ENCODE assay signal across 8 cellular contexts in the genomic region with DNA sequence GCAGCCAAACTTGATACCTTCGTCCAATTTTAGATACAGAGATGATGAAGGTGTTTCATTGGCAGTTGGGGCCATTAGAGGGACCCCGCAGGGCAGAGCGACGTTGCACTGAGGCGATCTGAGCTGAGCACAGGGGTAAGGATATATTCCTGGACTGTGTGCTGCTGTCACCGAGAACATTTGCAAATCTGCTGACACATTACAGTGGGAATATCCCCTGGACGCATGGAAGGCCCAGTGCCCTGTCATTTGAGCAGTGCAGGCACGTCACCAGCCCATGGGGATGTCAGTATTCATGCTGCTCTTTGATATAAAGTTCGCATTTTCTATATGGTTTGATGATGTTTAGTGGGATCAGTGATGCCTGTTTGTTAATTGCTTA. TPM values are rescaled to one million over a fixed set of nuclear protein-coding genes. Genes with fewer than 3 reads are reported as not detected.
DNase-seq lines count a peak whose midpoint lies in the region; ATAC-seq and TF ChIP-seq lines count a peak whose summit lies in the region.

No MANE protein-coding gene starts in this region.

- H3K27ac ChIP-seq in right atrium auricular region (no peak overlapping the region), aorta (ENCODE audit: low read depth in 1 of 2, low read length in 2 of 2) (no peak overlapping the region)

- no peak for TF ChIP-seq CTCF in right atrium auricular region (IDR thresholded peaks at IDR 0.05)

- H3K27me3 Mint-ChIP-seq in immature natural killer cell (ENCODE audit: low read depth in 3 of 3), result peaks cover 0 to 5% (median 4%) of the 10 kb centered on the region in 3 donors

- H3K27me3 ChIP-seq in right atrium auricular region, result no peaks in the 10 kb centered on the region
- no peaks in the 10 kb centered on the region for H3K27me3 ChIP-seq in aorta (ENCODE audit: control insufficient read depth in 1 of 2, insufficient read depth in 2 of 2, low read length in 1 of 2)

- H3K9me3 ChIP-seq in right atrium auricular region (no peaks in the 10 kb centered on the region), aorta (ENCODE audit: control insufficient read depth, low read length) (no peaks in the 10 kb centered on the region)

- DNase-seq in Right ventricle myocardium superior (no peak), right atrium auricular region (ENCODE audit: low spot score) (no peak), immature natural killer cell (no peak), aorta (peak in 1 of 2 donors; percentile 51), NCI-H510A treated with DMSO at 0.1 percent for 48 hours (lab: John Stamatoyannopoulos, UW) (no peak), T-helper 9 cell (no peak), occipital lobe (lab: John Stamatoyannopoulos, UW) (no peak)

- WGBS in aorta, 2 donors, result 11 to 15% methylated on average over 9 of the region's 9 CpGs

- H3K4me3 ChIP-seq in right atrium auricular region (peak overlapping the region in 1 of 2 donors; percentile 34), aorta (ENCODE audit: low read length in 2 of 2) (peak overlapping the region in 1 of 2 donors; percentile 36)

- intact Hi-C loops in Right ventricle myocardium superior (cut with DNase I), result loop anchor here (5.0 kb wide), 3 partner anchors 889 to 1644 kb away; a partner anchor contains a TSS
- intact Hi-C loops in aorta (cut with DNase I), result loop anchor here (5.0 to 10.0 kb wide), 5 partner anchors 394 to 1639 kb away; a partner anchor contains a TSS

- H3K36me3 ChIP-seq in right atrium auricular region, result no peaks in the 10 kb centered on the region
- no peaks in the 10 kb centered on the region for H3K36me3 ChIP-seq in aorta (ENCODE audit: control insufficient read depth in 1 of 2, insufficient read depth in 2 of 2, low read length in 1 of 2)

- peak overlapping the region in 4 of 6 donors; percentile 13 to 65 (median 30) for H3K27ac Mint-ChIP-seq in immature natural killer cell

- no peaks in the 10 kb centered on the region for H3K9me3 Mint-ChIP-seq in immature natural killer cell

- peak overlapping the region in 3 of 5 donors; percentile 29 to 51 (median 42) for H3K4me3 Mint-ChIP-seq in immature natural killer cell

- H3K4me1 ChIP-seq in right atrium auricular region, result peaks cover 0 to 10% of the 10 kb centered on the region in 2 donors
- no peaks in the 10 kb centered on the region for H3K4me1 ChIP-seq in aorta (ENCODE audit: control insufficient read depth in 1 of 2, insufficient read depth in 2 of 2, low read length in 2 of 2)

- peaks cover 0 to 3% (median 0%) of the 10 kb centered on the region in 3 donors for H3K36me3 Mint-ChIP-seq in immature natural killer cell

- peaks cover 6 to 9% of the 10 kb centered on the region in 2 donors for H3K4me1 Mint-ChIP-seq in immature natural killer cell

- ATAC-seq in Right ventricle myocardium superior (ENCODE audit: poor library complexity), result peak; percentile 65
- peak; percentile 73 for ATAC-seq in SK-N-SH treated with all-trans-retinoic acid at 6 μM for 48 hours
- peak; percentile 67 for ATAC-seq in aorta (ENCODE audit: low FRiP score)

TF ChIP-seq in SK-N-SH treated with all-trans-retinoic acid at 6 μM for 48 hours, 23 proteins besides CTCF, POLR2A, EP300 and RAD21:
- TF ChIP-seq CSDC2 (CRISPR knock-in tag; IDR thresholded peaks at IDR 0.05), result no peak
- TF ChIP-seq ESRRG (CRISPR knock-in tag; IDR thresholded peaks at IDR 0.05), result no peak
- TF ChIP-seq RARB (CRISPR knock-in tag; IDR thresholded peaks at IDR 0.05), result no peak
- TF ChIP-seq PPARA (CRISPR knock-in tag; IDR thresholded peaks at IDR 0.05; ENCODE audit: borderline replicate concordance), result no peak
- TF ChIP-seq, protein P1, sequence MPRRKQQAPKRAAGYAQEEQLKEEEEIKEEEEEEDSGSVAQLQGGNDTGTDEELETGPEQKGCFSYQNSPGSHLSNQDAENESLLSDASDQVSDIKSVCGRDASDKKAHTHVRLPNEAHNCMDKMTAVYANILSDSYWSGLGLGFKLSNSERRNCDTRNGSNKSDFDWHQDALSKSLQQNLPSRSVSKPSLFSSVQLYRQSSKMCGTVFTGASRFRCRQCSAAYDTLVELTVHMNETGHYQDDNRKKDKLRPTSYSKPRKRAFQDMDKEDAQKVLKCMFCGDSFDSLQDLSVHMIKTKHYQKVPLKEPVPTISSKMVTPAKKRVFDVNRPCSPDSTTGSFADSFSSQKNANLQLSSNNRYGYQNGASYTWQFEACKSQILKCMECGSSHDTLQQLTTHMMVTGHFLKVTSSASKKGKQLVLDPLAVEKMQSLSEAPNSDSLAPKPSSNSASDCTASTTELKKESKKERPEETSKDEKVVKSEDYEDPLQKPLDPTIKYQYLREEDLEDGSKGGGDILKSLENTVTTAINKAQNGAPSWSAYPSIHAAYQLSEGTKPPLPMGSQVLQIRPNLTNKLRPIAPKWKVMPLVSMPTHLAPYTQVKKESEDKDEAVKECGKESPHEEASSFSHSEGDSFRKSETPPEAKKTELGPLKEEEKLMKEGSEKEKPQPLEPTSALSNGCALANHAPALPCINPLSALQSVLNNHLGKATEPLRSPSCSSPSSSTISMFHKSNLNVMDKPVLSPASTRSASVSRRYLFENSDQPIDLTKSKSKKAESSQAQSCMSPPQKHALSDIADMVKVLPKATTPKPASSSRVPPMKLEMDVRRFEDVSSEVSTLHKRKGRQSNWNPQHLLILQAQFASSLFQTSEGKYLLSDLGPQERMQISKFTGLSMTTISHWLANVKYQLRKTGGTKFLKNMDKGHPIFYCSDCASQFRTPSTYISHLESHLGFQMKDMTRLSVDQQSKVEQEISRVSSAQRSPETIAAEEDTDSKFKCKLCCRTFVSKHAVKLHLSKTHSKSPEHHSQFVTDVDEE (CRISPR knock-in tag; IDR thresholded peaks at IDR 0.05), result no peak
- no peak for TF ChIP-seq GLIS3 (CRISPR knock-in tag; IDR thresholded peaks at IDR 0.05)
- TF ChIP-seq SNAI2 (CRISPR knock-in tag; IDR thresholded peaks at IDR 0.05), result no peak
- no peak for TF ChIP-seq TOX (CRISPR knock-in tag; IDR thresholded peaks at IDR 0.05; ENCODE audit: borderline replicate concordance)
- no peak for TF ChIP-seq TCF4 (CRISPR knock-in tag; IDR thresholded peaks at IDR 0.05; ENCODE audit: borderline replicate concordance)
- no peak for TF ChIP-seq ISL1 (CRISPR knock-in tag; IDR thresholded peaks at IDR 0.05)
- TF ChIP-seq, protein P2, sequence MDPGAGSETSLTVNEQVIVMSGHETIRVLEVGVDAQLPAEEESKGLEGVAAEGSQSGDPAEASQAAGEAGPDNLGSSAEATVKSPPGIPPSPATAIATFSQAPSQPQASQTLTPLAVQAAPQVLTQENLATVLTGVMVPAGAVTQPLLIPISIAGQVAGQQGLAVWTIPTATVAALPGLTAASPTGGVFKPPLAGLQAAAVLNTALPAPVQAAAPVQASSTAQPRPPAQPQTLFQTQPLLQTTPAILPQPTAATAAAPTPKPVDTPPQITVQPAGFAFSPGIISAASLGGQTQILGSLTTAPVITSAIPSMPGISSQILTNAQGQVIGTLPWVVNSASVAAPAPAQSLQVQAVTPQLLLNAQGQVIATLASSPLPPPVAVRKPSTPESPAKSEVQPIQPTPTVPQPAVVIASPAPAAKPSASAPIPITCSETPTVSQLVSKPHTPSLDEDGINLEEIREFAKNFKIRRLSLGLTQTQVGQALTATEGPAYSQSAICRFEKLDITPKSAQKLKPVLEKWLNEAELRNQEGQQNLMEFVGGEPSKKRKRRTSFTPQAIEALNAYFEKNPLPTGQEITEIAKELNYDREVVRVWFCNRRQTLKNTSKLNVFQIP (CRISPR knock-in tag; IDR thresholded peaks at IDR 0.05; ENCODE audit: borderline replicate concordance, low read depth), result no peak
- TF ChIP-seq, protein P3, sequence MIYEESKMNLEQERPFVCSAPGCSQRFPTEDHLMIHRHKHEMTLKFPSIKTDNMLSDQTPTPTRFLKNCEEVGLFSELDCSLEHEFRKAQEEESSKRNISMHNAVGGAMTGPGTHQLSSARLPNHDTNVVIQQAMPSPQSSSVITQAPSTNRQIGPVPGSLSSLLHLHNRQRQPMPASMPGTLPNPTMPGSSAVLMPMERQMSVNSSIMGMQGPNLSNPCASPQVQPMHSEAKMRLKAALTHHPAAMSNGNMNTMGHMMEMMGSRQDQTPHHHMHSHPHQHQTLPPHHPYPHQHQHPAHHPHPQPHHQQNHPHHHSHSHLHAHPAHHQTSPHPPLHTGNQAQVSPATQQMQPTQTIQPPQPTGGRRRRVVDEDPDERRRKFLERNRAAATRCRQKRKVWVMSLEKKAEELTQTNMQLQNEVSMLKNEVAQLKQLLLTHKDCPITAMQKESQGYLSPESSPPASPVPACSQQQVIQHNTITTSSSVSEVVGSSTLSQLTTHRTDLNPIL (CRISPR knock-in tag; IDR thresholded peaks at IDR 0.05; ENCODE audit: low read depth), result no peak
- no peak for TF ChIP-seq BACH2 (CRISPR knock-in tag; IDR thresholded peaks at IDR 0.05; ENCODE audit: borderline replicate concordance)
- no peak for TF ChIP-seq ZC3H10 (CRISPR knock-in tag; IDR thresholded peaks at IDR 0.05)

RNA-seq across cellular contexts. Expression of a gene that starts 10.4 kb away (rescaled TPM):
- 115 TPM for total RNA-seq in Right ventricle myocardium superior
- 10 to 100 TPM; 82.3 to 90.5 TPM for total RNA-seq in right atrium auricular region
- polyA plus RNA-seq in immature natural killer cell, result 100 to 1,000 TPM in 2 of 3 donors, 10 to 100 TPM in 1; 97.5 to 191 (median 130) TPM
- total RNA-seq in aorta, result 10 to 100 TPM; 67.3 to 82.8 TPM
- polyA plus RNA-seq in aorta, result 100 to 1,000 TPM in 1 of 2 donors, 10 to 100 TPM in 1; 87.9 to 128 TPM
- total RNA-seq in occipital lobe, result 137 TPM
